In genomic region chr5:181188700-181189362, GRCh38 we compare ENCODE assay signal across 8 cellular contexts. TPM values are rescaled to one million over a fixed set of nuclear protein-coding genes. Genes with fewer than 3 reads are reported as not detected.
DNase-seq lines count a peak whose midpoint lies in the region; ATAC-seq and TF ChIP-seq lines count a peak whose summit lies in the region.

No MANE protein-coding gene starts in this region.

- whole genome bisulfite sequencing in psoas muscle, 3 donors = 0% methylated on average over 35 of the region's 35 CpGs

- no peak for TF ChIP-seq POLR2A in NB4 (IDR thresholded peaks at IDR 0.05; ENCODE audit: extremely low read depth, insufficient read length)

- H3K9me3 ChIP-seq in CD4-positive, CD25-positive, alpha-beta regulatory T cell (ENCODE audit: control insufficient read depth in 2 of 2, low read length in 2 of 2) = no peaks in the 10 kb centered on the region
- H3K9me3 ChIP-seq in cardiac muscle cell (ENCODE audit: low read depth) (no peaks in the 10 kb centered on the region), psoas muscle (no peaks in the 10 kb centered on the region)

- ATAC-seq in CD4-positive, CD25-positive, alpha-beta regulatory T cell (ENCODE audit: low read depth in 2 of 2) = no peak
- ATAC-seq in psoas muscle (peak; percentile 28 to 50 (median 34)), HG02852 (IDR thresholded peaks at IDR 0.05; ENCODE audit: unreplicated experiment) (no peak), HG03039 (IDR thresholded peaks at IDR 0.05; ENCODE audit: unreplicated experiment) (no peak)

- H3K4me3 ChIP-seq in CD4-positive, CD25-positive, alpha-beta regulatory T cell (ENCODE audit: low read depth, low read length) = peak overlapping the region; percentile 87
- H3K4me3 ChIP-seq in NB4 (ENCODE audit: low read depth, low read length) (peak overlapping the region; percentile 76), cardiac muscle cell (peak overlapping the region; percentile 69), psoas muscle (peak overlapping the region; percentile 92)

- H3K27ac ChIP-seq in CD4-positive, CD25-positive, alpha-beta regulatory T cell (ENCODE audit: insufficient read depth, low read length, poor library complexity, severe bottlenecking) = peak overlapping the region; percentile 84
- H3K27ac ChIP-seq in cardiac muscle cell (no peak overlapping the region), psoas muscle (peak overlapping the region; percentile 81)

- H3K4me1 Mint-ChIP-seq in CD4-positive, CD25-positive, alpha-beta regulatory T cell = peaks cover 21 to 68% (median 46%) of the 10 kb centered on the region in 4 donors
- peaks cover 35% of the 10 kb centered on the region for H3K4me1 Mint-ChIP-seq in activated naive CD4-positive, alpha-beta T cell treated with anti-CD3 and anti-CD28 coated beads for 36 hours (ENCODE audit: low read depth)

- H3K4me3 Mint-ChIP-seq in CD4-positive, CD25-positive, alpha-beta regulatory T cell = peak overlapping the region; percentile 97 to 100 (median 99)
- peak overlapping the region; percentile 85 for H3K4me3 Mint-ChIP-seq in activated naive CD4-positive, alpha-beta T cell treated with anti-CD3 and anti-CD28 coated beads for 36 hours

- H3K4me1 ChIP-seq in CD4-positive, CD25-positive, alpha-beta regulatory T cell (ENCODE audit: control insufficient read depth, insufficient read depth, low read length, poor library complexity, severe bottlenecking) = peaks cover 34% of the 10 kb centered on the region
- no peaks in the 10 kb centered on the region for H3K4me1 ChIP-seq in cardiac muscle cell (ENCODE audit: low read depth)
- H3K4me1 ChIP-seq in psoas muscle = peaks cover 12% of the 10 kb centered on the region

- peaks cover 3 to 18% (median 6%) of the 10 kb centered on the region in 7 donors for H3K9me3 Mint-ChIP-seq in CD4-positive, CD25-positive, alpha-beta regulatory T cell
- no peaks in the 10 kb centered on the region for H3K9me3 Mint-ChIP-seq in activated naive CD4-positive, alpha-beta T cell treated with anti-CD3 and anti-CD28 coated beads for 36 hours

- no peaks in the 10 kb centered on the region for H3K27me3 ChIP-seq in CD4-positive, CD25-positive, alpha-beta regulatory T cell (ENCODE audit: control insufficient read depth, insufficient read depth, low read length)
- H3K27me3 ChIP-seq in cardiac muscle cell = peaks cover 15% of the 10 kb centered on the region
- H3K27me3 ChIP-seq in psoas muscle (ENCODE audit: insufficient read depth in 3 of 3, low read length in 2 of 3) = no peaks in the 10 kb centered on the region

- H3K36me3 Mint-ChIP-seq in CD4-positive, CD25-positive, alpha-beta regulatory T cell = peaks cover 20% of the 10 kb centered on the region
- peaks cover 10% of the 10 kb centered on the region for H3K36me3 Mint-ChIP-seq in activated naive CD4-positive, alpha-beta T cell treated with anti-CD3 and anti-CD28 coated beads for 36 hours (ENCODE audit: low read depth)

- intact Hi-C loops in activated naive CD4-positive, alpha-beta T cell treated with anti-CD3 and anti-CD28 coated beads for 36 hours (cut with micrococcal nuclease) = loop anchor here (1.0 to 10.0 kb wide), 3 partner anchors 29 to 1564 kb away; partner anchors contain the start of gene HNRNPH1
- intact Hi-C loops in psoas muscle (cut with DNase I) = loop anchor here (1.0 to 10.0 kb wide), 4 partner anchors 17 to 384 kb away; partner anchors contain the start of genes MGAT1 (in 2 of the 2) and TRIM52 (in 1 of the 2)

- no peaks in the 10 kb centered on the region for H3K36me3 ChIP-seq in CD4-positive, CD25-positive, alpha-beta regulatory T cell (ENCODE audit: control insufficient read depth, insufficient read depth, low read length)
- no peaks in the 10 kb centered on the region for H3K36me3 ChIP-seq in cardiac muscle cell
- H3K36me3 ChIP-seq in psoas muscle (ENCODE audit: insufficient read depth in 1 of 2, low read depth in 1 of 2) = no peaks in the 10 kb centered on the region

- H3K27ac Mint-ChIP-seq in CD4-positive, CD25-positive, alpha-beta regulatory T cell = peak overlapping the region; percentile 97 to 100 (median 98)
- peak overlapping the region; percentile 94 for H3K27ac Mint-ChIP-seq in activated naive CD4-positive, alpha-beta T cell treated with anti-CD3 and anti-CD28 coated beads for 36 hours

- CTCF ChIA-PET in activated naive CD4-positive, alpha-beta T cell treated with anti-CD3 and anti-CD28 coated beads for 36 hours (lab: Charles Lee) = interaction anchor here (0.6 to 2.8 kb wide), 5 partner anchors 16 to 569 kb away, joined by 3 to 15 read pairs (median 4); no protein-coding TSS in a partner anchor

- H3K27me3 Mint-ChIP-seq in CD4-positive, CD25-positive, alpha-beta regulatory T cell = peaks cover 54% of the 10 kb centered on the region
- H3K27me3 Mint-ChIP-seq in activated naive CD4-positive, alpha-beta T cell treated with anti-CD3 and anti-CD28 coated beads for 36 hours (ENCODE audit: low read depth) = peaks cover 9% of the 10 kb centered on the region

- peak; percentile 54 to 86 (median 84) for DNase-seq in CD4-positive, CD25-positive, alpha-beta regulatory T cell
- peak; percentile 80 for DNase-seq in NB4 (ENCODE audit: low read depth)
- DNase-seq in activated naive CD4-positive, alpha-beta T cell treated with anti-CD3 and anti-CD28 coated beads for 36 hours = peak; percentile 90
- peak; percentile 68 to 79 for DNase-seq in cardiac muscle cell (ENCODE audit: low read depth in 1 of 2, low spot score in 1 of 2)
- peak; percentile 57 to 73 for DNase-seq in psoas muscle
- no peak for DNase-seq in GDM1 (lab: John Stamatoyannopoulos, UW)

- TF ChIP-seq CTCF in NB4 (IDR thresholded peaks at IDR 0.05; ENCODE audit: low read depth, low read length) (no peak), cardiac muscle cell (IDR thresholded peaks at IDR 0.05; ENCODE audit: low read depth, low read length) (peak; percentile 12), psoas muscle (IDR thresholded peaks at IDR 0.05) (no peak)

RNA-seq across cellular contexts. Expression of gene TRIM7, which starts 16.2 kb away (rescaled TPM):
- total RNA-seq in CD4-positive, CD25-positive, alpha-beta regulatory T cell = 0.72 TPM
- polyA plus RNA-seq in CD4-positive, CD25-positive, alpha-beta regulatory T cell = under 1 TPM in 2 of 4 donors, not detected in 2; 0.16 to 0.47 TPM
- total RNA-seq in activated naive CD4-positive, alpha-beta T cell treated with anti-CD3 and anti-CD28 coated beads for 36 hours = 1 to 10 TPM; 1.6 to 1.8 TPM
- total RNA-seq in cardiac muscle cell (0.39 TPM in 1 of 2 replicates, not detected in the other), psoas muscle (10 to 100 TPM; 18.5 to 42.6 (median 32.4) TPM)
- polyA plus RNA-seq in cardiac muscle cell (0.11 and 0.20 TPM in 2 replicates), psoas muscle (10 to 100 TPM; 10.4 to 37.7 (median 21.2) TPM)

RNA-seq across cellular contexts. Expression of gene TRIM41, which starts 34.2 kb away (rescaled TPM):
- 40.8 TPM for total RNA-seq in CD4-positive, CD25-positive, alpha-beta regulatory T cell
- 1 to 10 TPM in 2 of 4 donors, under 1 TPM in 2; 0.67 to 1.6 (median 0.87) TPM for polyA plus RNA-seq in CD4-positive, CD25-positive, alpha-beta regulatory T cell
- total RNA-seq in activated naive CD4-positive, alpha-beta T cell treated with anti-CD3 and anti-CD28 coated beads for 36 hours = 10 to 100 TPM; 36.5 to 37.3 TPM
- total RNA-seq in cardiac muscle cell (29.4 and 30.1 TPM in 2 replicates), psoas muscle (10 to 100 TPM; 26.6 to 33.6 (median 31.5) TPM)
- polyA plus RNA-seq in cardiac muscle cell (3.4 and 5.4 TPM in 2 replicates), psoas muscle (10 to 100 TPM; 12.5 to 44.0 (median 17.4) TPM)

RNA-seq across cellular contexts. Expression of gene OR2V2, which starts 41.4 kb away (rescaled TPM):
- not detected for total RNA-seq in CD4-positive, CD25-positive, alpha-beta regulatory T cell
- not detected for polyA plus RNA-seq in CD4-positive, CD25-positive, alpha-beta regulatory T cell
- not detected for total RNA-seq in activated naive CD4-positive, alpha-beta T cell treated with anti-CD3 and anti-CD28 coated beads for 36 hours
- total RNA-seq in cardiac muscle cell (not detected in 2 replicates), psoas muscle (not detected)
- polyA plus RNA-seq in cardiac muscle cell (not detected in 2 replicates), psoas muscle (not detected)

RNA-seq across cellular contexts. Expression of gene RACK1, which starts 54.9 kb away (rescaled TPM):
- total RNA-seq in CD4-positive, CD25-positive, alpha-beta regulatory T cell = 1,838 TPM
- polyA plus RNA-seq in CD4-positive, CD25-positive, alpha-beta regulatory T cell = 1,000 to 10,000 TPM; 2,227 to 2,760 (median 2,470) TPM
- 1,000 to 10,000 TPM; 3,176 to 3,362 TPM for total RNA-seq in activated naive CD4-positive, alpha-beta T cell treated with anti-CD3 and anti-CD28 coated beads for 36 hours
- total RNA-seq in cardiac muscle cell = 2,235 and 2,267 TPM in 2 replicates
- 803 and 899 TPM in 2 replicates for polyA plus RNA-seq in cardiac muscle cell
- total RNA-seq in psoas muscle = 1,000 to 10,000 TPM in 1 of 4 donors, 100 to 1,000 TPM in 3; 832 to 1,110 (median 978) TPM
- polyA plus RNA-seq in psoas muscle = 1,000 to 10,000 TPM; 1,678 to 3,660 (median 1,849) TPM

RNA-seq across cellular contexts. Expression of gene OR2V1, which starts 57.9 kb away (rescaled TPM):
- not detected for total RNA-seq in CD4-positive, CD25-positive, alpha-beta regulatory T cell
- not detected for polyA plus RNA-seq in CD4-positive, CD25-positive, alpha-beta regulatory T cell
- total RNA-seq in activated naive CD4-positive, alpha-beta T cell treated with anti-CD3 and anti-CD28 coated beads for 36 hours = not detected
- total RNA-seq in cardiac muscle cell (not detected in 2 replicates), psoas muscle (not detected)
- polyA plus RNA-seq in cardiac muscle cell (not detected in 2 replicates), psoas muscle (not detected)

Comparison
In these comparisons a context has a peak if more than half of its experiments do, and no peak if none do; other contexts are left out.
1. ATAC-seq: peak in psoas muscle (4 of 4); none in CD4-positive, CD25-positive, alpha-beta regulatory T cell (0 of 2), HG02852 (single experiment) and HG03039 (single experiment).
2. RNA of gene TRIM7, which starts 16.2 kb away (total RNA-seq): 18.5 to 42.6 TPM in psoas muscle; 1.6 to 1.8 TPM in activated naive CD4-positive, alpha-beta T cell treated with anti-CD3 and anti-CD28 coated beads for 36 hours, 0.72 TPM in CD4-positive, CD25-positive, alpha-beta regulatory T cell (single experiment) and 0.39 TPM in cardiac muscle cell; every median in the first group is over 4 times any median in the second.
3. Peak in every context shown above with its lines, with median percentiles within 50 percentile points of each other: H3K4me3 ChIP-seq.